Comparison of ENCODE assay signal across 9 cellular contexts in genomic region chr7:17521437-17521836, GRCh38.
DNase-seq lines count a peak whose midpoint lies in the region; ATAC-seq and TF ChIP-seq lines count a peak whose summit lies in the region.
"Had no signal": no experiment of that assay in that cellular context is flagged by ENCODE, and none has a peak within 500 bp of the region (broad histone marks: within the 10 kb centered on the region; RNA-seq: fewer than 3 reads in every experiment).

No MANE protein-coding gene starts in this region.

- H3K27me3 ChIP-seq in ascending aorta = no peaks in the 10 kb centered on the region
- H3K27me3 ChIP-seq in left ventricle myocardium inferior (ENCODE audit: low read depth) = no peaks in the 10 kb centered on the region
- H3K27me3 ChIP-seq in suprapubic skin = no peaks in the 10 kb centered on the region
- H3K27me3 ChIP-seq in sigmoid colon = no peaks in the 10 kb centered on the region

- peak overlapping the region in 1 of 2 donors; percentile 15 for H3K4me3 ChIP-seq in ascending aorta
- H3K4me3 ChIP-seq in left ventricle myocardium inferior = no peak overlapping the region
- no peak overlapping the region for H3K4me3 ChIP-seq in suprapubic skin
- no peak overlapping the region for H3K4me3 ChIP-seq in sigmoid colon
- H3K4me3 ChIP-seq: coronary artery had no signal

- H3K4me1 ChIP-seq in ascending aorta (peaks cover 0 to 26% of the 10 kb centered on the region in 2 donors), left ventricle myocardium inferior (peaks cover 33% of the 10 kb centered on the region), suprapubic skin (peaks cover 27% of the 10 kb centered on the region), sigmoid colon (peaks cover 0 to 18% (median 11%) of the 10 kb centered on the region in 4 donors)

- TF ChIP-seq EP300 in suprapubic skin (IDR thresholded peaks at IDR 0.05) (no peak), sigmoid colon (IDR thresholded peaks at IDR 0.05) (no peak)

- no peak for TF ChIP-seq CTCF in ascending aorta (IDR thresholded peaks at IDR 0.05)
- TF ChIP-seq CTCF in left ventricle myocardium inferior (IDR thresholded peaks at IDR 0.05; ENCODE audit: borderline replicate concordance) = no peak
- TF ChIP-seq CTCF in suprapubic skin (IDR thresholded peaks at IDR 0.05) = no peak
- TF ChIP-seq CTCF in sigmoid colon (IDR thresholded peaks at IDR 0.05) = no peak

- WGBS in suprapubic skin = 9% methylated on average over 2 of the region's 2 CpGs
- 25 to 53% methylated on average over 2 of the region's 2 CpGs for WGBS in sigmoid colon, 2 donors

- peak; percentile 47 for DNase-seq in KBM-7
- DNase-seq in ascending aorta (ENCODE audit: low spot score in 2 of 2) = no peak
- DNase-seq in left ventricle myocardium inferior = no peak
- DNase-seq in suprapubic skin (ENCODE audit: low spot score in 2 of 2) = no peak
- no peak for DNase-seq in NCI-H1436 treated with DMSO at 0.1 percent for 48 hours (lab: John Stamatoyannopoulos, UW)
- DNase-seq in GM19240 (ENCODE audit: insufficient read length, low spot score) = no peak
- no peak for DNase-seq in sigmoid colon

- ATAC-seq in HG02759 (IDR thresholded peaks at IDR 0.05; ENCODE audit: unreplicated experiment) = no peak

- H3K27ac ChIP-seq in ascending aorta (peak overlapping the region; percentile 24 to 59), left ventricle myocardium inferior (replicated peaks) (peak overlapping the region; percentile 65), suprapubic skin (peak overlapping the region; percentile 34), sigmoid colon (peak overlapping the region in 2 of 4 donors; percentile 23 to 29)

- H3K36me3 ChIP-seq in ascending aorta (no peaks in the 10 kb centered on the region), left ventricle myocardium inferior (no peaks in the 10 kb centered on the region), suprapubic skin (no peaks in the 10 kb centered on the region), sigmoid colon (no peaks in the 10 kb centered on the region)

- no peak for TF ChIP-seq POLR2A in suprapubic skin (IDR thresholded peaks at IDR 0.05)
- no peak for TF ChIP-seq POLR2A in sigmoid colon (IDR thresholded peaks at IDR 0.05)

- intact Hi-C loops in ascending aorta (cut with DNase I) = loop anchor here (10.0 kb wide), 1 partner anchor 557 kb away; no protein-coding TSS in a partner anchor
- intact Hi-C loops in left ventricle myocardium inferior (cut with micrococcal nuclease) = loop anchor here (10.0 kb wide), 1 partner anchor 537 kb away; no protein-coding TSS in a partner anchor
- intact Hi-C loops in sigmoid colon (cut with DNase I) = loop anchor here (10.0 kb wide), 1 partner anchor 537 kb away; no protein-coding TSS in a partner anchor

- no peaks in the 10 kb centered on the region for H3K9me3 ChIP-seq in ascending aorta
- H3K9me3 ChIP-seq in left ventricle myocardium inferior (replicated peaks) = no peaks in the 10 kb centered on the region
- no peaks in the 10 kb centered on the region for H3K9me3 ChIP-seq in suprapubic skin
- no peaks in the 10 kb centered on the region for H3K9me3 ChIP-seq in sigmoid colon

- in situ Hi-C loops in KBM-7 (cut with MboI; ENCODE audit: low pct_unique_long_range_greater_than_20kb, low sequenced_read_pairs) = no loop called here
